Comparison of ENCODE assay signal across 19 cellular contexts in the genomic region with DNA sequence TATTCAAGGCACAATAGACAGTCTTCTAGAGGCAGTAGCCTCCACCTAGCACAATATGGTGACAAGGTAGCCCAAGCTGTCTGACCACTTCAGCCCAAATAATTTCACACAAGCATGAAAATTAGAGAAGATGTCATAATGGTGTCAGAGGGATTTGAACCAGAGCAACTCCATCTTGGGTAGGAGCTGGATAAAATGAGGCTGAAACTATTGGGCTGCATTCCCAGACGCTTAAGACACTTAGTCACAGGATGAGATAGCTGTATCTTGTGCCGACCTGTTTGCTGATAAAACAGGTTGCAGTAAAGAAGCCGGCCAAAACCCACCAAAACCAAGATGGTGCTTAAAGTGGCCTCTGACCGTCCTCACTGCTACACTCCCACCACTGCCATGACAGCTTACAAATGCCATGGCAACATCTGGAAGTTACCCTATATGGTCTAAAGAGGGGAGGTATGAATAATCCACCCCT.
"Had no signal": no experiment of that assay in that cellular context is flagged by ENCODE, and none has a peak within 500 bp of the region (broad histone marks: within the 10 kb centered on the region; RNA-seq: fewer than 3 reads in every experiment).

No MANE protein-coding gene starts in this region.

- ATAC-seq: activated CD4-positive, alpha-beta T cell treated with anti-CD3 and anti-CD28 coated beads for 36 hours; activated T-cell treated with anti-CD3 and anti-CD28 coated beads, Interleukin-2, amount 50 U/mL, for 72 hours; gastroesophageal sphincter; left cardiac atrium; psoas muscle; stimulated activated naive CD8-positive, alpha-beta T cell treated with anti-CD3 and anti-CD28 coated beads, Interleukin-15, Interleukin-2, amounts not matched to agents 100 U/mL and 50 U/mL, for 24 hours had no signal

- H3K27ac ChIP-seq: cardiac muscle cell, gastroesophageal sphincter, psoas muscle, sigmoid colon, suprapubic skin, upper lobe of left lung, VCaP had no signal

- DNase-seq: activated CD4-positive, alpha-beta memory T cell treated with anti-CD3 and anti-CD28 coated beads, Interleukin-2, amount 10 ng/mL, durations not matched to agents 7 days and 5 days; activated CD4-positive, alpha-beta T cell treated with anti-CD3 and anti-CD28 coated beads for 36 hours; activated gamma-delta T cell treated with Interleukin-2 at 50 U/mL for 16 hours; activated naive CD8-positive, alpha-beta T cell treated with anti-CD3 and anti-CD28 coated beads for 36 hours; activated T-cell treated with anti-CD3 and anti-CD28 coated beads, Interleukin-2, amount 50 U/mL, for 72 hours; aorta; left cardiac atrium; occipital lobe; psoas muscle; sigmoid colon; stimulated activated CD4-positive, alpha-beta T cell treated with anti-CD3 and anti-CD28 coated beads, Interleukin-12 subunit alpha, Interleukin-12 subunit beta, amount 100 ng/mL, for 4 hours; stimulated activated CD8-positive, alpha-beta memory T cell treated with anti-CD3 and anti-CD28 coated beads, Interleukin-4, amount 100 ng/mL, for 48 hours; stimulated activated naive CD8-positive, alpha-beta T cell treated with anti-CD3 and anti-CD28 coated beads, Interleukin-15, Interleukin-2, amounts not matched to agents 100 U/mL and 50 U/mL, for 24 hours; SW 1271; upper lobe of left lung had no signal

- H3K36me3 ChIP-seq: cardiac muscle cell, gastroesophageal sphincter, sigmoid colon, suprapubic skin, upper lobe of left lung had no signal

- H3K9me3 ChIP-seq: sigmoid colon, suprapubic skin, upper lobe of left lung had no signal

- H3K4me1 ChIP-seq: gastroesophageal sphincter, psoas muscle, sigmoid colon, suprapubic skin, upper lobe of left lung had no signal

- H3K27me3 ChIP-seq: cardiac muscle cell, sigmoid colon, suprapubic skin, upper lobe of left lung had no signal

- H3K4me3 ChIP-seq: cardiac muscle cell, gastroesophageal sphincter, psoas muscle, sigmoid colon, suprapubic skin, upper lobe of left lung had no signal
